ENCODE assay signal across 11 cellular contexts in the genomic region with DNA sequence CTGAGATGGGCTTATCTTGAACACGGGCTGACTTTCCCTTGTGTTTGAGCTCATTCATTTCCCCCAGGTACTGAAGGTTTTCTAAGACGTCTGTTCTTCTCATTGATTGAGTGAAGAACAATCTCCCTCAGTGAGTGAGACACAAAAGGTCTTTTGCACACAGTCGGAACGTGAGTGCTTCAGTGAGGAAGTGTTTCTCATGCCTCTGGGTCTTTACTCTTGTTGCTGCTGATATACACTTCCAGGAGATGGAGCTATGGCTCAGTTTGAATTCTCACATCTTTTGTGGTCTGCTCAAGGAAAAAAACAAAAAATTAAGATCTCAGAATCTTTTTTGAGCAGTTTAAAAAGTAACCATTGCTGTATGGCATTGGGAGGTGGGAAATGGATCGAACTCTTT.
DNase-seq lines count a peak whose midpoint lies in the region; ATAC-seq and TF ChIP-seq lines count a peak whose summit lies in the region.
"Had no signal": no experiment of that assay in that cellular context is flagged by ENCODE, and none has a peak within 500 bp of the region (broad histone marks: within the 10 kb centered on the region; RNA-seq: fewer than 3 reads in every experiment).

No MANE protein-coding gene starts in this region.

- H3K27me3 Mint-ChIP-seq in osteocyte (ENCODE audit: unreplicated experiment), result peaks cover 29% of the 10 kb centered on the region
- H3K27me3 Mint-ChIP-seq: activated naive CD8-positive, alpha-beta T cell treated with anti-CD3 and anti-CD28 coated beads, Interleukin-2, amount 10 ng/mL, durations not matched to agents 7 days and 5 days had no signal

- no peaks in the 10 kb centered on the region for H3K9me3 ChIP-seq in mammary epithelial cell (replicated peaks; ENCODE audit: insufficient read depth, low read length)
- no peaks in the 10 kb centered on the region for H3K9me3 ChIP-seq in aorta (ENCODE audit: control insufficient read depth, low read length)

- no peaks in the 10 kb centered on the region for H3K36me3 Mint-ChIP-seq in osteocyte (ENCODE audit: unreplicated experiment)
- H3K36me3 Mint-ChIP-seq: activated naive CD8-positive, alpha-beta T cell treated with anti-CD3 and anti-CD28 coated beads, Interleukin-2, amount 10 ng/mL, durations not matched to agents 7 days and 5 days had no signal

- peaks cover 1% of the 10 kb centered on the region for H3K27me3 ChIP-seq in mammary epithelial cell (ENCODE audit: insufficient read depth, low read length)
- H3K27me3 ChIP-seq in aorta (ENCODE audit: control insufficient read depth in 1 of 2, insufficient read depth in 2 of 2, low read length in 1 of 2), result no peaks in the 10 kb centered on the region

- H3K4me1 Mint-ChIP-seq in osteocyte (ENCODE audit: unreplicated experiment), result no peaks in the 10 kb centered on the region
- H3K4me1 Mint-ChIP-seq: activated naive CD8-positive, alpha-beta T cell treated with anti-CD3 and anti-CD28 coated beads, Interleukin-2, amount 10 ng/mL, durations not matched to agents 7 days and 5 days had no signal

- no peaks in the 10 kb centered on the region for H3K4me1 ChIP-seq in mammary epithelial cell (ENCODE audit: insufficient read depth, low read length)
- H3K4me1 ChIP-seq in aorta (ENCODE audit: control insufficient read depth in 1 of 2, insufficient read depth in 2 of 2, low read length in 2 of 2), result no peaks in the 10 kb centered on the region

- TF ChIP-seq CTCF in mammary epithelial cell (conservative IDR thresholded peaks at IDR 0.05 in 1 of 2, IDR thresholded peaks at IDR 0.05 in 1 of 2; ENCODE audit: extremely low read depth in 1 of 2, insufficient read depth in 1 of 2, low read depth in 1 of 2, low read length in 2 of 2), result peak; percentile 9 to 44
- TF ChIP-seq CTCF in osteocyte (IDR thresholded peaks at IDR 0.05), result peak; percentile 64

- ATAC-seq in GM19395 (IDR thresholded peaks at IDR 0.05; ENCODE audit: unreplicated experiment) (no peak), aorta (ENCODE audit: low FRiP score) (no peak), HG02763 (IDR thresholded peaks at IDR 0.05; ENCODE audit: unreplicated experiment) (no peak)

- H3K4me3 ChIP-seq in mammary epithelial cell (replicated peaks in 1 of 3; ENCODE audit: insufficient read depth in 1 of 3, low read depth in 2 of 3, low read length in 3 of 3) (no peak overlapping the region), aorta (ENCODE audit: low read length in 2 of 2) (no peak overlapping the region)

- peaks cover 6% of the 10 kb centered on the region for H3K9me3 Mint-ChIP-seq in osteocyte (ENCODE audit: unreplicated experiment)
- H3K9me3 Mint-ChIP-seq: activated naive CD8-positive, alpha-beta T cell treated with anti-CD3 and anti-CD28 coated beads, Interleukin-2, amount 10 ng/mL, durations not matched to agents 7 days and 5 days had no signal

- H4K20me1 ChIP-seq in mammary epithelial cell (ENCODE audit: insufficient read depth, low read length), result no peaks in the 10 kb centered on the region

- in situ Hi-C loops in mammary epithelial cell (cut with MboI; ENCODE audit: low sequenced_read_pairs in 2 of 2), result no loop called here

- H3K4me2 ChIP-seq in mammary epithelial cell (ENCODE audit: insufficient read depth, low read depth, low read length), result peak overlapping the region; percentile 26

- 17% methylated on average over 5 of the region's 5 CpGs for WGBS in mammary epithelial cell (ENCODE audit: low coverage, missing lambda C conversion rate)
- WGBS in aorta, 2 donors, result 19 to 21% methylated on average over 5 of the region's 5 CpGs

- H3K36me3 ChIP-seq in mammary epithelial cell (ENCODE audit: insufficient read depth, low read length) (no peaks in the 10 kb centered on the region), aorta (ENCODE audit: control insufficient read depth in 1 of 2, insufficient read depth in 2 of 2, low read length in 1 of 2) (no peaks in the 10 kb centered on the region)

- H3K4me3 Mint-ChIP-seq in osteocyte (ENCODE audit: unreplicated experiment), result no peak overlapping the region
- H3K4me3 Mint-ChIP-seq: activated naive CD8-positive, alpha-beta T cell treated with anti-CD3 and anti-CD28 coated beads, Interleukin-2, amount 10 ng/mL, durations not matched to agents 7 days and 5 days had no signal

- intact Hi-C loops in mammary epithelial cell (cut with micrococcal nuclease), result loop anchor here (2.0 kb wide), 1 partner anchor 268 kb away; no protein-coding TSS in a partner anchor
- intact Hi-C loops in aorta (cut with DNase I), result no loop called here

- dilution Hi-C loops in mammary epithelial cell (cut with HindIII; ENCODE audit: low sequenced_read_pairs), result no loop called here

- BruUV-seq in mammary epithelial cell (replicated peaks; lab: Mats Ljungman, UMichigan), result no TSS peak

- no peak overlapping the region for H3K9ac ChIP-seq in mammary epithelial cell (ENCODE audit: insufficient read depth, low read length)

- DNase-seq in ELF-1 (ENCODE audit: low read depth, low spot score) (peak; percentile 48), NCI-H146 (lab: John Stamatoyannopoulos, UW) (peak; percentile 73), mammary epithelial cell (no peak), osteocyte (ENCODE audit: extremely low spot score, unreplicated experiment) (no peak), aorta (no peak)
- DNase-seq: activated CD4-positive, alpha-beta T cell treated with anti-CD3 and anti-CD28 coated beads, Interleukin-2, amount 50 U/mL, for 48 hours; activated naive CD8-positive, alpha-beta T cell treated with anti-CD3 and anti-CD28 coated beads, Interleukin-2, amount 10 ng/mL, durations not matched to agents 7 days and 5 days; Karpas-422; Right ventricle myocardium superior had no signal

- H3K27ac ChIP-seq in mammary epithelial cell (ENCODE audit: insufficient read depth, low read depth, low read length) (no peak overlapping the region), aorta (ENCODE audit: low read depth in 1 of 2, low read length in 2 of 2) (no peak overlapping the region)

- CTCF ChIA-PET in mammary epithelial cell (lab: Charles Lee; ENCODE audit: low non-redundant PET), result interaction anchor here (0.6 kb wide), 2 partner anchors 10 to 71 kb away, joined by 3 to 5 read pairs; no protein-coding TSS in a partner anchor

- peak overlapping the region; percentile 58 for H2AFZ ChIP-seq in mammary epithelial cell (ENCODE audit: low read depth, low read length)

- no peaks in the 10 kb centered on the region for H3K79me2 ChIP-seq in mammary epithelial cell (ENCODE audit: insufficient read depth, low read length)

- H3K27ac Mint-ChIP-seq in osteocyte (ENCODE audit: unreplicated experiment), result no peak overlapping the region
- H3K27ac Mint-ChIP-seq: activated naive CD8-positive, alpha-beta T cell treated with anti-CD3 and anti-CD28 coated beads, Interleukin-2, amount 10 ng/mL, durations not matched to agents 7 days and 5 days had no signal

Comparison
In these comparisons a context has a peak if more than half of its experiments do, and no peak if none do; other contexts are left out.
1. DNase-seq: peak in ELF-1 (single experiment) and NCI-H146 (single experiment); none in mammary epithelial cell (single experiment), osteocyte (single experiment) and aorta (0 of 2).